ENCODE assay signal across 13 cellular contexts in genomic region chr13:79190932-79191331, GRCh38.
DNase-seq lines count a peak whose midpoint lies in the region; ATAC-seq and TF ChIP-seq lines count a peak whose summit lies in the region.
"Had no signal": no experiment of that assay in that cellular context is flagged by ENCODE, and none has a peak within 500 bp of the region (broad histone marks: within the 10 kb centered on the region; RNA-seq: fewer than 3 reads in every experiment).

No MANE protein-coding gene starts in this region.

- H3K27me3 ChIP-seq in neural progenitor cell, result no peaks in the 10 kb centered on the region

- H3K36me3 Mint-ChIP-seq in neural progenitor cell, result no peaks in the 10 kb centered on the region

- peaks cover 3% of the 10 kb centered on the region for H3K4me1 Mint-ChIP-seq in neural progenitor cell

- H3K36me3 ChIP-seq in neural progenitor cell, result no peaks in the 10 kb centered on the region

- H4K20me1 ChIP-seq in neural progenitor cell (ENCODE audit: low read depth), result no peaks in the 10 kb centered on the region

- no peaks in the 10 kb centered on the region for H3F3A ChIP-seq in neural progenitor cell (ENCODE audit: low read depth)

- H3K4me3 ChIP-seq in neural progenitor cell, result no peak overlapping the region

- H3K4me3 Mint-ChIP-seq in neural progenitor cell, result no peak overlapping the region
- H3K4me3 Mint-ChIP-seq: activated T-cell treated with anti-CD3 and anti-CD28 coated beads, Interleukin-2, amount 50 U/mL, for 4 hours; stimulated activated naive CD8-positive, alpha-beta T cell treated with anti-CD3 and anti-CD28 coated beads, Interleukin-15, amount 100 ng/mL, for 72 hours had no signal

- no peaks in the 10 kb centered on the region for H3K4me1 ChIP-seq in neural progenitor cell

- H3K9ac ChIP-seq in neural progenitor cell, result no peak overlapping the region

- DNase-seq in neural progenitor cell (ENCODE audit: low spot score), result no peak
- no peak for DNase-seq in NCI-H2029 treated with DMSO at 0.1 percent for 48 hours (lab: John Stamatoyannopoulos, UW)
- DNase-seq in GOT3 (lab: John Stamatoyannopoulos, UW), result no peak
- no peak for DNase-seq in GM19240 (ENCODE audit: insufficient read length, low spot score)
- DNase-seq: activated T-cell treated with anti-CD3 and anti-CD28 coated beads, Interleukin-2, amount 50 U/mL, for 4 hours; KBM-7; stimulated activated CD4-positive, alpha-beta T cell treated with anti-CD3 and anti-CD28 coated beads, Interleukin-2, amount 100 ng/mL, for 24 hours; stimulated activated naive CD8-positive, alpha-beta T cell treated with anti-CD3 and anti-CD28 coated beads, Interleukin-15, amount 100 ng/mL, for 72 hours had no signal

- no peak overlapping the region for H3K27ac ChIP-seq in neural progenitor cell
- H3K27ac ChIP-seq: VCaP had no signal

- no peaks in the 10 kb centered on the region for H3K9me3 Mint-ChIP-seq in neural progenitor cell
- H3K9me3 Mint-ChIP-seq: activated T-cell treated with anti-CD3 and anti-CD28 coated beads, Interleukin-2, amount 50 U/mL, for 4 hours; stimulated activated naive CD8-positive, alpha-beta T cell treated with anti-CD3 and anti-CD28 coated beads, Interleukin-15, amount 100 ng/mL, for 72 hours had no signal

- no peak for TF ChIP-seq CTCF in neural progenitor cell (IDR thresholded peaks at IDR 0.05)

- peak; percentile 32 for ATAC-seq in GM19043 (IDR thresholded peaks at IDR 0.05; ENCODE audit: low read depth, unreplicated experiment)
- peak; percentile 19 for ATAC-seq in HG02610 (IDR thresholded peaks at IDR 0.05; ENCODE audit: unreplicated experiment)
- peak; percentile 18 for ATAC-seq in HG03469 (IDR thresholded peaks at IDR 0.05; ENCODE audit: unreplicated experiment)
- ATAC-seq: activated T-cell treated with anti-CD3 and anti-CD28 coated beads, Interleukin-2, amount 50 U/mL, for 4 hours; stimulated activated naive CD8-positive, alpha-beta T cell treated with anti-CD3 and anti-CD28 coated beads, Interleukin-15, amount 100 ng/mL, for 72 hours had no signal

- H3K9me3 ChIP-seq in neural progenitor cell (ENCODE audit: low read depth), result no peaks in the 10 kb centered on the region

- no peak overlapping the region for H3K27ac Mint-ChIP-seq in neural progenitor cell
- H3K27ac Mint-ChIP-seq: progenitor cell of endocrine pancreas; stimulated activated naive CD8-positive, alpha-beta T cell treated with anti-CD3 and anti-CD28 coated beads, Interleukin-15, amount 100 ng/mL, for 72 hours had no signal

- peak overlapping the region; percentile 1 for H2AFZ ChIP-seq in neural progenitor cell (replicated peaks)

- no peak overlapping the region for H3K4me2 ChIP-seq in neural progenitor cell

- peaks cover 7% of the 10 kb centered on the region for H3K27me3 Mint-ChIP-seq in neural progenitor cell (ENCODE audit: insufficient read depth, low read depth)

- no peaks in the 10 kb centered on the region for H3K79me2 ChIP-seq in neural progenitor cell (ENCODE audit: low read depth)
